In genomic region chr14:100341301-100342031, GRCh38 we compare ENCODE assay signal across 8 cellular contexts. TPM values are rescaled to one million over a fixed set of nuclear protein-coding genes. Genes with fewer than 3 reads are reported as not detected.
DNase-seq lines count a peak whose midpoint lies in the region; ATAC-seq, FAIRE-seq and TF ChIP-seq lines count a peak whose summit lies in the region.

No MANE protein-coding gene starts in this region.

- H2BK12ac ChIP-seq in neuronal stem cell (ENCODE audit: low read length), result no peak overlapping the region

- ATAC-seq in A549 (peak; percentile 83 to 87), GM19035 (IDR thresholded peaks at IDR 0.05; ENCODE audit: unreplicated experiment) (peak; percentile 54), HG03520 (IDR thresholded peaks at IDR 0.05; ENCODE audit: unreplicated experiment) (no peak)
- ATAC-seq in stimulated activated naive CD8-positive, alpha-beta T cell treated with anti-CD3 and anti-CD28 coated beads, Interleukin-15, amount 100 ng/mL, for 72 hours, result peak; percentile 52

- no peak for TF ChIP-seq EP300 in A549 (IDR thresholded peaks at IDR 0.05)

- intact Hi-C loops in kidney (cut with DNase I), result no loop called here

- no peak overlapping the region for H2BK15ac ChIP-seq in neuronal stem cell (ENCODE audit: low read length)

- peak overlapping the region; percentile 6; the same call in 2 of the 3 replicates for H3K4me2 ChIP-seq in A549
- no peak overlapping the region for H3K4me2 ChIP-seq in neuronal stem cell (ENCODE audit: insufficient read depth, low read length, poor library complexity, severe bottlenecking)

- in situ Hi-C loops in astrocyte of the cerebellum (cut with HindIII; ENCODE audit: low sequenced_read_pairs), result no loop called here

- H3K27ac Mint-ChIP-seq in stimulated activated naive CD8-positive, alpha-beta T cell treated with anti-CD3 and anti-CD28 coated beads, Interleukin-15, amount 100 ng/mL, for 72 hours, result peak overlapping the region; percentile 46 to 93

- no peaks in the 10 kb centered on the region for H3K27me3 ChIP-seq in neuronal stem cell (ENCODE audit: control insufficient read depth in 3 of 3, insufficient read depth in 3 of 3, low read depth in 1 of 3, low read length in 3 of 3)

- H3K4me3 ChIP-seq in A549, result no peak overlapping the region
- no peak overlapping the region for H3K4me3 ChIP-seq in astrocyte of the cerebellum (ENCODE audit: low read depth, low read length)
- no peak overlapping the region for H3K4me3 ChIP-seq in kidney (ENCODE audit: low read length in 2 of 2)
- H3K4me3 ChIP-seq in neuronal stem cell (ENCODE audit: low read length in 2 of 2), result peak overlapping the region in 1 of 2 donors; percentile 26

- H3K23ac ChIP-seq in neuronal stem cell (ENCODE audit: low read depth, low read length, poor library complexity), result no peak overlapping the region

- H2BK120ac ChIP-seq in neuronal stem cell (ENCODE audit: low read depth, low read length), result no peak overlapping the region

- peaks cover 45% of the 10 kb centered on the region for H3K4me1 Mint-ChIP-seq in stimulated activated naive CD8-positive, alpha-beta T cell treated with anti-CD3 and anti-CD28 coated beads, Interleukin-15, amount 100 ng/mL, for 72 hours

- TF ChIP-seq RAD21 in A549 (conservative IDR thresholded peaks at IDR 0.05 in 1 of 2, IDR thresholded peaks at IDR 0.05 in 1 of 2), result no peak

- H3K9ac ChIP-seq in kidney (ENCODE audit: low read length in 2 of 2) (no peak overlapping the region), neuronal stem cell (ENCODE audit: low read depth, low read length, poor library complexity) (no peak overlapping the region)

- no peak overlapping the region for H4K8ac ChIP-seq in neuronal stem cell (ENCODE audit: low read depth, low read length)

- DNase-seq in A549 (ENCODE audit: low read depth in 1 of 2, low spot score in 1 of 2) (peak; percentile 60 to 75), LHCN-M2 (ENCODE audit: low read depth) (peak; percentile 59), astrocyte of the cerebellum (ENCODE audit: low read depth) (peak; percentile 42), kidney (peak; percentile 69), neuronal stem cell (ENCODE audit: low spot score) (no peak)
- DNase-seq in stimulated activated naive CD8-positive, alpha-beta T cell treated with anti-CD3 and anti-CD28 coated beads, Interleukin-15, amount 100 ng/mL, for 72 hours, result peak in 1 of 2 donors; percentile 19

- peak; percentile 54 for FAIRE-seq in A549 (lab: Jason Lieb, UNC)
- FAIRE-seq in kidney (lab: Jason Lieb, UNC), result no peak

- CTCF ChIA-PET in A549 (lab: Yijun Ruan, JAX), result interaction anchor here (0.7 to 1.8 kb wide), 6 partner anchors 10 to 313 kb away, joined by 3 to 5 read pairs (median 3); no protein-coding TSS in a partner anchor

- H2AFZ ChIP-seq in neuronal stem cell (ENCODE audit: low read length), result no peak overlapping the region

- H3K9me3 ChIP-seq in A549, result no peaks in the 10 kb centered on the region
- no peaks in the 10 kb centered on the region for H3K9me3 ChIP-seq in kidney (ENCODE audit: control insufficient read depth in 1 of 2, low read length in 2 of 2)
- H3K9me3 ChIP-seq in neuronal stem cell (replicated peaks in 1 of 2; ENCODE audit: control insufficient read depth in 2 of 2, insufficient read depth in 1 of 2, low read depth in 1 of 2, low read length in 2 of 2), result no peaks in the 10 kb centered on the region

- H3K4me1 ChIP-seq in A549, result peaks cover 16% of the 10 kb centered on the region
- peaks cover 0 to 9% of the 10 kb centered on the region in 2 donors for H3K4me1 ChIP-seq in kidney (ENCODE audit: control insufficient read depth in 1 of 2, insufficient read depth in 1 of 2, low read depth in 1 of 2, low read length in 2 of 2)
- H3K4me1 ChIP-seq in neuronal stem cell (ENCODE audit: control insufficient read depth in 2 of 2, insufficient read depth in 1 of 2, low read depth in 1 of 2, low read length in 2 of 2), result no peaks in the 10 kb centered on the region

- H3K9me3 Mint-ChIP-seq in stimulated activated naive CD8-positive, alpha-beta T cell treated with anti-CD3 and anti-CD28 coated beads, Interleukin-15, amount 100 ng/mL, for 72 hours, result no peaks in the 10 kb centered on the region

- H3K27me3 Mint-ChIP-seq in stimulated activated naive CD8-positive, alpha-beta T cell treated with anti-CD3 and anti-CD28 coated beads, Interleukin-15, amount 100 ng/mL, for 72 hours, result no peaks in the 10 kb centered on the region

- no peak overlapping the region for H3K4me3 Mint-ChIP-seq in stimulated activated naive CD8-positive, alpha-beta T cell treated with anti-CD3 and anti-CD28 coated beads, Interleukin-15, amount 100 ng/mL, for 72 hours

- TF ChIP-seq CTCF in A549 (IDR thresholded peaks at IDR 0.05) (no peak), astrocyte of the cerebellum (IDR thresholded peaks at IDR 0.05; ENCODE audit: low read depth, low read length, missing control alignments) (no peak), kidney (IDR thresholded peaks at IDR 0.05; ENCODE audit: borderline replicate concordance, extremely low read depth, insufficient read depth) (no peak)

- no peak overlapping the region for H3K18ac ChIP-seq in neuronal stem cell (ENCODE audit: low read length)

- H3K36me3 ChIP-seq in kidney (ENCODE audit: control insufficient read depth in 1 of 2, insufficient read depth in 2 of 2, low read length in 2 of 2), result peaks cover 9 to 15% of the 10 kb centered on the region in 2 donors
- H3K36me3 ChIP-seq in neuronal stem cell (replicated peaks in 1 of 2; ENCODE audit: control insufficient read depth in 2 of 2, insufficient read depth in 2 of 2, low read length in 2 of 2), result peaks cover 31 to 67% of the 10 kb centered on the region in 2 donors

- H4K91ac ChIP-seq in neuronal stem cell (ENCODE audit: low read depth, low read length, poor library complexity), result no peak overlapping the region

- 42% methylated on average over 8 of the region's 8 CpGs for WGBS in A549 (ENCODE audit: missing lambda C conversion rate)
- WGBS in neuronal stem cell (ENCODE audit: extremely low coverage in 2 of 2, insufficient read length in 2 of 2, insufficient replicate concordance in 1 of 2), 2 donors, result no CpG with 5 or more reads among the region's 8 CpGs

- no peak for TF ChIP-seq POLR2A in A549 (IDR thresholded peaks at IDR 0.05; ENCODE audit: low read length)

- H2BK5ac ChIP-seq in neuronal stem cell (ENCODE audit: low read length), result no peak overlapping the region

- H3K4ac ChIP-seq in neuronal stem cell (ENCODE audit: low read length), result no peak overlapping the region

- H2AK5ac ChIP-seq in neuronal stem cell (ENCODE audit: low read depth, low read length), result no peak overlapping the region

- H3K27ac ChIP-seq in A549 (peak overlapping the region; percentile 24 to 67; a peak in 5 of 6 replicates), kidney (ENCODE audit: low read depth in 2 of 2, low read length in 2 of 2) (peak overlapping the region; percentile 53 to 79), neuronal stem cell (replicated peaks; ENCODE audit: low read length) (no peak overlapping the region)

- POLR2A ChIA-PET in A549 (lab: Yijun Ruan, JAX), result no interaction called here

- H3K79me1 ChIP-seq in neuronal stem cell (ENCODE audit: low read depth, low read length), result peaks cover 1% of the 10 kb centered on the region

- H3K14ac ChIP-seq in neuronal stem cell (ENCODE audit: low read length), result no peak overlapping the region

TF ChIP-seq in A549, 52 proteins besides CTCF, POLR2A, EP300 and RAD21 (continues in another document):
- TF ChIP-seq SMC3 (IDR thresholded peaks at IDR 0.05), result no peak
- TF ChIP-seq MAX (IDR thresholded peaks at IDR 0.05), result peak; percentile 59
- TF ChIP-seq MAFK (IDR thresholded peaks at IDR 0.05; ENCODE audit: partially characterized antibody), result no peak
- no peak for TF ChIP-seq HOXB5 (CRISPR knock-in tag; IDR thresholded peaks at IDR 0.05)
- TF ChIP-seq SREBF2 (IDR thresholded peaks at IDR 0.05), result no peak
- no peak for TF ChIP-seq CHD2 (IDR thresholded peaks at IDR 0.05; ENCODE audit: low read length, partially characterized antibody)
- TF ChIP-seq EHF (CRISPR knock-in tag; IDR thresholded peaks at IDR 0.05), result no peak
- TF ChIP-seq NFE2L2 (conservative IDR thresholded peaks at IDR 0.05; ENCODE audit: low read length), result no peak
- TF ChIP-seq BHLHE40 (IDR thresholded peaks at IDR 0.05; ENCODE audit: low read depth, low read length), result no peak

RNA-seq across cellular contexts. Expression of gene SLC25A47, which starts 18.3 kb away (rescaled TPM):
- polyA plus RNA-seq in A549 (2011; rRNA removed) (not detected in 2 replicates), A549 (2017; fragmentation: RNase III; extraction: RNeasy Plus Mini Kit Qiagen cat#74134 plus additional on column Dnase treatment) (not detected in 3 replicates), kidney (ENCODE audit: insufficient read depth, low read depth, low replicate concordance) (1.0 TPM)
- not detected in 2 replicates for polyA plus RNA-seq in A549 (2012; cell fraction: cytosol; rRNA removed)
- 0.06 TPM in 2 replicates for polyA plus RNA-seq in A549 (2012; cell fraction: nucleus; rRNA removed)
- polyA minus RNA-seq in A549 (2011; rRNA and poly(A)+ RNA removed), result not detected in 2 replicates
- total RNA-seq in LHCN-M2 (2014; rRNA removed) (not detected in 2 replicates), kidney (not detected)
- not detected for polyA plus RNA-seq in LHCN-M2 (2012)
- polyA plus RNA-seq in neuronal stem cell (2013, experiment 1 of 2), result 0.03 TPM
- not detected for polyA plus RNA-seq in neuronal stem cell (2013, experiment 2 of 2)

RNA-seq across cellular contexts. Expression of gene WDR25, which starts 34.8 kb away (rescaled TPM):
- polyA plus RNA-seq in A549 (2011; rRNA removed), result 7.8 and 8.9 TPM in 2 replicates
- 8.0 and 9.7 TPM in 2 replicates for polyA plus RNA-seq in A549 (2012; cell fraction: cytosol; rRNA removed)
- polyA plus RNA-seq in A549 (2012; cell fraction: nucleus; rRNA removed), result 13.9 and 17.7 TPM in 2 replicates
- polyA plus RNA-seq in A549 (2017; fragmentation: RNase III; extraction: RNeasy Plus Mini Kit Qiagen cat#74134 plus additional on column Dnase treatment), result 6.2 to 7.0 TPM (median 6.8 TPM) in 3 replicates
- polyA minus RNA-seq in A549 (2011; rRNA and poly(A)+ RNA removed), result 10.3 and 11.0 TPM in 2 replicates
- total RNA-seq in LHCN-M2 (2014; rRNA removed), result 9.7 and 16.2 TPM in 2 replicates
- 12.8 TPM for polyA plus RNA-seq in LHCN-M2 (2012)
- total RNA-seq in kidney, result 12.9 TPM
- 11.7 TPM for polyA plus RNA-seq in kidney (ENCODE audit: insufficient read depth, low read depth, low replicate concordance)
- polyA plus RNA-seq in neuronal stem cell (2013, experiment 1 of 2), result 8.7 TPM
- 9.9 TPM for polyA plus RNA-seq in neuronal stem cell (2013, experiment 2 of 2)

RNA-seq across cellular contexts. Expression of gene SLC25A29, which starts 35.2 kb away (rescaled TPM):
- polyA plus RNA-seq in A549 (2011; rRNA removed) (6.3 and 6.6 TPM in 2 replicates), A549 (2017; fragmentation: RNase III; extraction: RNeasy Plus Mini Kit Qiagen cat#74134 plus additional on column Dnase treatment) (11.2 to 15.4 TPM (median 15.1 TPM) in 3 replicates), kidney (ENCODE audit: insufficient read depth, low read depth, low replicate concordance) (88.5 TPM)
- 10.4 and 15.5 TPM in 2 replicates for polyA plus RNA-seq in A549 (2012; cell fraction: cytosol; rRNA removed)
- 47.7 and 76.9 TPM in 2 replicates for polyA plus RNA-seq in A549 (2012; cell fraction: nucleus; rRNA removed)
- 6.0 and 6.2 TPM in 2 replicates for polyA minus RNA-seq in A549 (2011; rRNA and poly(A)+ RNA removed)
- total RNA-seq in LHCN-M2 (2014; rRNA removed) (23.4 and 43.4 TPM in 2 replicates), kidney (152 TPM)
- 8.6 TPM for polyA plus RNA-seq in LHCN-M2 (2012)
- polyA plus RNA-seq in neuronal stem cell (2013, experiment 1 of 2), result 113 TPM
- 111 TPM for polyA plus RNA-seq in neuronal stem cell (2013, experiment 2 of 2)
